ENCODE assay signal across 2 cellular contexts in the genomic region with DNA sequence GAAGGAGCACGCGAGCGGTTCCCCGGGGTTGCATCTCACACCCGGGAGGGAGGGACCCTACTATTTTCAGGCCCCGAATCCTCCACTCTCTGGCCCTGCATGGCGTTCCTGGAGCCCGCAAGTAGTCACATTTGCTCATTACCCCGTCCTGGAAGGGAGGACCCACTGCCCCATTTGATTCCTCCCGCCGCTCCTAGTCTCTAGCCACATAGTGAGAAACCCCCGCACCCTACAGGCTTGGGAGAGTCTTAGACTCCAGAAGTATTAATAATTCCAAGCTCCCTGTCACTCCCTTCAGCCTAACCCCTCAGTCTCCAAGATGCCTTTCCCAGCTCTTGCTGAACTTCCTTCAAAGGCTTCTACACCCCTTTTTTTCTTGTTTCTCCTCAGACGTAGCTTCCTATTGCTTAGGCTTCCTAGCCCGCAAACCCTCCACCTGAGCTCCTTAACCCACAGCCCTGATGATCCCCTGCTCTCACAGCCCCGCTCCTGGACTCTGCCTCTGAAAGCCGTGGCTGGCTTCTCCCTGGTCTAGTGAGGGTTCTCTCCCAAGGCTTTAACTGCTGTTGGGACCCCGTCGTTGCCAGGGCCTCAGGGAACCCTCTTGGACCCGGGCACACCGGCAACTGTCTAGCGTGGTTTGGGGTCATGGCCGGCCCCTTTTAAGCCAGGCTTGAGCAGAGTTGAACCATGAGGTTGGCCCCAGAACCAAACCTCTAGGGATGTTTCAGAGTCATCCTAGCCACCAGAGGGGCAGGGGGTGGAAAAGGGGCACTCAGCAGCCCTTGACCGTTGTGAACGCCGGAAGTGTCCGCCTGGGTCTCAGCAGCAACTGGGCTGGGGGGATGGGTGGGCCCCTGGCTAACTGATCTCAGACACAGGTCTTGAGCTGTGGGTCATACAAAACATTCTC.
TF ChIP-seq lines count a peak whose summit lies in the region.

No MANE protein-coding gene starts in this region.

TF ChIP-seq in GM23338, 12 proteins besides CTCF, POLR2A, EP300 and RAD21 (continued from another document):
- TF ChIP-seq, protein P1, sequence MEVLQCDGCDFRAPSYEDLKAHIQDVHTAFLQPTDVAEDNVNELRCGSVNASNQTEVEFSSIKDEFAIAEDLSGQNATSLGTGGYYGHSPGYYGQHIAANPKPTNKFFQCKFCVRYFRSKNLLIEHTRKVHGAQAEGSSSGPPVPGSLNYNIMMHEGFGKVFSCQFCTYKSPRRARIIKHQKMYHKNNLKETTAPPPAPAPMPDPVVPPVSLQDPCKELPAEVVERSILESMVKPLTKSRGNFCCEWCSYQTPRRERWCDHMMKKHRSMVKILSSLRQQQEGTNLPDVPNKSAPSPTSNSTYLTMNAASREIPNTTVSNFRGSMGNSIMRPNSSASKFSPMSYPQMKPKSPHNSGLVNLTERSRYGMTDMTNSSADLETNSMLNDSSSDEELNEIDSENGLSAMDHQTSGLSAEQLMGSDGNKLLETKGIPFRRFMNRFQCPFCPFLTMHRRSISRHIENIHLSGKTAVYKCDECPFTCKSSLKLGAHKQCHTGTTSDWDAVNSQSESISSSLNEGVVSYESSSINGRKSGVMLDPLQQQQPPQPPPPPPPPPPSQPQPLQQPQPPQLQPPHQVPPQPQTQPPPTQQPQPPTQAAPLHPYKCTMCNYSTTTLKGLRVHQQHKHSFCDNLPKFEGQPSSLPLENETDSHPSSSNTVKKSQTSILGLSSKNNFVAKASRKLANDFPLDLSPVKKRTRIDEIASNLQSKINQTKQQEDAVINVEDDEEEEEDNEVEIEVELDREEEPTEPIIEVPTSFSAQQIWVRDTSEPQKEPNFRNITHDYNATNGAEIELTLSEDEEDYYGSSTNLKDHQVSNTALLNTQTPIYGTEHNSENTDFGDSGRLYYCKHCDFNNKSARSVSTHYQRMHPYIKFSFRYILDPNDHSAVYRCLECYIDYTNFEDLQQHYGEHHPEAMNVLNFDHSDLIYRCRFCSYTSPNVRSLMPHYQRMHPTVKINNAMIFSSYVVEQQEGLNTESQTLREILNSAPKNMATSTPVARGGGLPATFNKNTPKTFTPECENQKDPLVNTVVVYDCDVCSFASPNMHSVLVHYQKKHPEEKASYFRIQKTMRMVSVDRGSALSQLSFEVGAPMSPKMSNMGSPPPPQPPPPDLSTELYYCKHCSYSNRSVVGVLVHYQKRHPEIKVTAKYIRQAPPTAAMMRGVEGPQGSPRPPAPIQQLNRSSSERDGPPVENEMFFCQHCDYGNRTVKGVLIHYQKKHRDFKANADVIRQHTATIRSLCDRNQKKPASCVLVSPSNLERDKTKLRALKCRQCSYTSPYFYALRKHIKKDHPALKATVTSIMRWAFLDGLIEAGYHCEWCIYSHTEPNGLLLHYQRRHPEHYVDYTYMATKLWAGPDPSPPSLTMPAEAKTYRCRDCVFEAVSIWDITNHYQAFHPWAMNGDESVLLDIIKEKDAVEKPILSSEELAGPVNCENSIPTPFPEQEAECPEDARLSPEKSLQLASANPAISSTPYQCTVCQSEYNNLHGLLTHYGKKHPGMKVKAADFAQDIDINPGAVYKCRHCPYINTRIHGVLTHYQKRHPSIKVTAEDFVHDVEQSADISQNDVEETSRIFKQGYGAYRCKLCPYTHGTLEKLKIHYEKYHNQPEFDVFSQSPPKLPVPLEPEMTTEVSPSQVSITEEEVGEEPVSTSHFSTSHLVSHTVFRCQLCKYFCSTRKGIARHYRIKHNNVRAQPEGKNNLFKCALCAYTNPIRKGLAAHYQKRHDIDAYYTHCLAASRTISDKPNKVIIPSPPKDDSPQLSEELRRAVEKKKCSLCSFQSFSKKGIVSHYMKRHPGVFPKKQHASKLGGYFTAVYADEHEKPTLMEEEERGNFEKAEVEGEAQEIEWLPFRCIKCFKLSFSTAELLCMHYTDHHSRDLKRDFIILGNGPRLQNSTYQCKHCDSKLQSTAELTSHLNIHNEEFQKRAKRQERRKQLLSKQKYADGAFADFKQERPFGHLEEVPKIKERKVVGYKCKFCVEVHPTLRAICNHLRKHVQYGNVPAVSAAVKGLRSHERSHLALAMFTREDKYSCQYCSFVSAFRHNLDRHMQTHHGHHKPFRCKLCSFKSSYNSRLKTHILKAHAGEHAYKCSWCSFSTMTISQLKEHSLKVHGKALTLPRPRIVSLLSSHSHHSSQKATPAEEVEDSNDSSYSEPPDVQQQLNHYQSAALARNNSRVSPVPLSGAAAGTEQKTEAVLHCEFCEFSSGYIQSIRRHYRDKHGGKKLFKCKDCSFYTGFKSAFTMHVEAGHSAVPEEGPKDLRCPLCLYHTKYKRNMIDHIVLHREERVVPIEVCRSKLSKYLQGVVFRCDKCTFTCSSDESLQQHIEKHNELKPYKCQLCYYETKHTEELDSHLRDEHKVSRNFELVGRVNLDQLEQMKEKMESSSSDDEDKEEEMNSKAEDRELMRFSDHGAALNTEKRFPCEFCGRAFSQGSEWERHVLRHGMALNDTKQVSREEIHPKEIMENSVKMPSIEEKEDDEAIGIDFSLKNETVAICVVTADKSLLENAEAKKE (CRISPR knock-in tag; IDR thresholded peaks at IDR 0.05): no peak
- no peak for TF ChIP-seq ZNF331 (CRISPR knock-in tag; IDR thresholded peaks at IDR 0.05; ENCODE audit: low read depth)
- no peak for TF ChIP-seq EZH2phosphoT487 (IDR thresholded peaks at IDR 0.05; ENCODE audit: unreplicated experiment)
- TF ChIP-seq ZNF114 (CRISPR knock-in tag; IDR thresholded peaks at IDR 0.05): no peak

TF ChIP-seq in HepG2, 621 proteins besides CTCF, POLR2A, EP300 and RAD21 (continued from another document and continues in another):
- TF ChIP-seq, protein P2, sequence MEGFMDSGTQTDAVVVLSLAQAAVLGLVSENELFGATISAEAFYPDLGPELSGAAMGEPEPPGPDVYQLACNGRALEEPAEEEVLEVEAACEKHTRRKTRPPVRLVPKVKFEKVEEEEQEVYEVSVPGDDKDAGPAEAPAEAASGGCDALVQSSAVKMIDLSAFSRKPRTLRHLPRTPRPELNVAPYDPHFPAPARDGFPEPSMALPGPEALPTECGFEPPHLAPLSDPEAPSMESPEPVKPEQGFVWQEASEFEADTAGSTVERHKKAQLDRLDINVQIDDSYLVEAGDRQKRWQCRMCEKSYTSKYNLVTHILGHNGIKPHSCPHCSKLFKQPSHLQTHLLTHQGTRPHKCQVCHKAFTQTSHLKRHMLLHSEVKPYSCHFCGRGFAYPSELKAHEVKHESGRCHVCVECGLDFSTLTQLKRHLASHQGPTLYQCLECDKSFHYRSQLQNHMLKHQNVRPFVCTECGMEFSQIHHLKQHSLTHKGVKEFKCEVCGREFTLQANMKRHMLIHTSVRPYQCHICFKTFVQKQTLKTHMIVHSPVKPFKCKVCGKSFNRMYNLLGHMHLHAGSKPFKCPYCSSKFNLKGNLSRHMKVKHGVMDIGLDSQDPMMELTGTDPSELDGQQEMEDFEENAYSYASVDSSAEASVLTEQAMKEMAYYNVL (CRISPR knock-in tag; IDR thresholded peaks at IDR 0.05; ENCODE audit: borderline replicate concordance): no peak
- no peak for TF ChIP-seq ZBTB1 (CRISPR knock-in tag; IDR thresholded peaks at IDR 0.05; ENCODE audit: borderline replicate concordance)
- TF ChIP-seq ZNF24 (IDR thresholded peaks at IDR 0.05): no peak
- no peak for TF ChIP-seq ZSCAN22 (CRISPR knock-in tag; IDR thresholded peaks at IDR 0.05)
- no peak for TF ChIP-seq ZNF616 (CRISPR knock-in tag; IDR thresholded peaks at IDR 0.05; ENCODE audit: low read depth)
- TF ChIP-seq TEAD3 (CRISPR knock-in tag; optimal IDR thresholded peaks at IDR 0.05; ENCODE audit: borderline replicate concordance): no peak
- TF ChIP-seq ZNF232 (CRISPR knock-in tag; IDR thresholded peaks at IDR 0.05; ENCODE audit: borderline replicate concordance): no peak
- TF ChIP-seq, protein P3, sequence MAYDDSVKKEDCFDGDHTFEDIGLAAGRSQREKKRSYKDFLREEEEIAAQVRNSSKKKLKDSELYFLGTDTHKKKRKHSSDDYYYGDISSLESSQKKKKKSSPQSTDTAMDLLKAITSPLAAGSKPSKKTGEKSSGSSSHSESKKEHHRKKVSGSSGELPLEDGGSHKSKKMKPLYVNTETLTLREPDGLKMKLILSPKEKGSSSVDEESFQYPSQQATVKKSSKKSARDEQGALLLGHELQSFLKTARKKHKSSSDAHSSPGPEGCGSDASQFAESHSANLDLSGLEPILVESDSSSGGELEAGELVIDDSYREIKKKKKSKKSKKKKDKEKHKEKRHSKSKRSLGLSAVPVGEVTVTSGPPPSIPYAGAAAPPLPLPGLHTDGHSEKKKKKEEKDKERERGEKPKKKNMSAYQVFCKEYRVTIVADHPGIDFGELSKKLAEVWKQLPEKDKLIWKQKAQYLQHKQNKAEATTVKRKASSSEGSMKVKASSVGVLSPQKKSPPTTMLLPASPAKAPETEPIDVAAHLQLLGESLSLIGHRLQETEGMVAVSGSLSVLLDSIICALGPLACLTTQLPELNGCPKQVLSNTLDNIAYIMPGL (CRISPR knock-in tag; IDR thresholded peaks at IDR 0.05; ENCODE audit: borderline replicate concordance in 1 of 2, low read depth in 1 of 2): peak in 1 of 2 experiments; percentile 65; a peak in 1 of 4 replicates
- TF ChIP-seq HOXA5 (CRISPR knock-in tag; IDR thresholded peaks at IDR 0.05): no peak
- no peak for TF ChIP-seq PAX8 (CRISPR knock-in tag; IDR thresholded peaks at IDR 0.05; ENCODE audit: borderline replicate concordance)
- TF ChIP-seq ZNF317 (CRISPR knock-in tag; IDR thresholded peaks at IDR 0.05): no peak
- no peak for TF ChIP-seq MED8 (CRISPR knock-in tag; IDR thresholded peaks at IDR 0.05; ENCODE audit: insufficient replicate concordance)
- no peak for TF ChIP-seq HDAC2 (CRISPR knock-in tag; IDR thresholded peaks at IDR 0.05)
- no peak for TF ChIP-seq SP2 (CRISPR knock-in tag; IDR thresholded peaks at IDR 0.05)
- TF ChIP-seq NFKBIZ (CRISPR knock-in tag; IDR thresholded peaks at IDR 0.05): no peak
- TF ChIP-seq ZNF20 (CRISPR knock-in tag; IDR thresholded peaks at IDR 0.05): no peak
- no peak for TF ChIP-seq ZNF34 (CRISPR knock-in tag; IDR thresholded peaks at IDR 0.05; ENCODE audit: borderline replicate concordance)
- no peak for TF ChIP-seq SNAI1 (CRISPR knock-in tag; IDR thresholded peaks at IDR 0.05; ENCODE audit: borderline replicate concordance)
- TF ChIP-seq SYNCRIP (IDR thresholded peaks at IDR 0.05; ENCODE audit: insufficient read depth, low read depth, low read length): no peak
- TF ChIP-seq NR2F6 (IDR thresholded peaks at IDR 0.05): no peak
- no peak for TF ChIP-seq NR2F6 (CRISPR knock-in tag; IDR thresholded peaks at IDR 0.05)
- TF ChIP-seq, protein P4, sequence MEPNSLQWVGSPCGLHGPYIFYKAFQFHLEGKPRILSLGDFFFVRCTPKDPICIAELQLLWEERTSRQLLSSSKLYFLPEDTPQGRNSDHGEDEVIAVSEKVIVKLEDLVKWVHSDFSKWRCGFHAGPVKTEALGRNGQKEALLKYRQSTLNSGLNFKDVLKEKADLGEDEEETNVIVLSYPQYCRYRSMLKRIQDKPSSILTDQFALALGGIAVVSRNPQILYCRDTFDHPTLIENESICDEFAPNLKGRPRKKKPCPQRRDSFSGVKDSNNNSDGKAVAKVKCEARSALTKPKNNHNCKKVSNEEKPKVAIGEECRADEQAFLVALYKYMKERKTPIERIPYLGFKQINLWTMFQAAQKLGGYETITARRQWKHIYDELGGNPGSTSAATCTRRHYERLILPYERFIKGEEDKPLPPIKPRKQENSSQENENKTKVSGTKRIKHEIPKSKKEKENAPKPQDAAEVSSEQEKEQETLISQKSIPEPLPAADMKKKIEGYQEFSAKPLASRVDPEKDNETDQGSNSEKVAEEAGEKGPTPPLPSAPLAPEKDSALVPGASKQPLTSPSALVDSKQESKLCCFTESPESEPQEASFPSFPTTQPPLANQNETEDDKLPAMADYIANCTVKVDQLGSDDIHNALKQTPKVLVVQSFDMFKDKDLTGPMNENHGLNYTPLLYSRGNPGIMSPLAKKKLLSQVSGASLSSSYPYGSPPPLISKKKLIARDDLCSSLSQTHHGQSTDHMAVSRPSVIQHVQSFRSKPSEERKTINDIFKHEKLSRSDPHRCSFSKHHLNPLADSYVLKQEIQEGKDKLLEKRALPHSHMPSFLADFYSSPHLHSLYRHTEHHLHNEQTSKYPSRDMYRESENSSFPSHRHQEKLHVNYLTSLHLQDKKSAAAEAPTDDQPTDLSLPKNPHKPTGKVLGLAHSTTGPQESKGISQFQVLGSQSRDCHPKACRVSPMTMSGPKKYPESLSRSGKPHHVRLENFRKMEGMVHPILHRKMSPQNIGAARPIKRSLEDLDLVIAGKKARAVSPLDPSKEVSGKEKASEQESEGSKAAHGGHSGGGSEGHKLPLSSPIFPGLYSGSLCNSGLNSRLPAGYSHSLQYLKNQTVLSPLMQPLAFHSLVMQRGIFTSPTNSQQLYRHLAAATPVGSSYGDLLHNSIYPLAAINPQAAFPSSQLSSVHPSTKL (CRISPR knock-in tag; IDR thresholded peaks at IDR 0.05): no peak
- TF ChIP-seq, protein P5, sequence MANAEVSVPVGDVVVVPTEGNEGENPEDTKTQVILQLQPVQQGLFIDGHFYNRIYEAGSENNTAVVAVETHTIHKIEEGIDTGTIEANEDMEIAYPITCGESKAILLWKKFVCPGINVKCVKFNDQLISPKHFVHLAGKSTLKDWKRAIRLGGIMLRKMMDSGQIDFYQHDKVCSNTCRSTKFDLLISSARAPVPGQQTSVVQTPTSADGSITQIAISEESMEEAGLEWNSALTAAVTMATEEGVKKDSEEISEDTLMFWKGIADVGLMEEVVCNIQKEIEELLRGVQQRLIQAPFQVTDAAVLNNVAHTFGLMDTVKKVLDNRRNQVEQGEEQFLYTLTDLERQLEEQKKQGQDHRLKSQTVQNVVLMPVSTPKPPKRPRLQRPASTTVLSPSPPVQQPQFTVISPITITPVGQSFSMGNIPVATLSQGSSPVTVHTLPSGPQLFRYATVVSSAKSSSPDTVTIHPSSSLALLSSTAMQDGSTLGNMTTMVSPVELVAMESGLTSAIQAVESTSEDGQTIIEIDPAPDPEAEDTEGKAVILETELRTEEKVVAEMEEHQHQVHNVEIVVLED (CRISPR knock-in tag; IDR thresholded peaks at IDR 0.05; ENCODE audit: borderline replicate concordance): 0 out of 2 replicates have a peak, but pooled peaks have one; percentile 50
- TF ChIP-seq, protein P6, sequence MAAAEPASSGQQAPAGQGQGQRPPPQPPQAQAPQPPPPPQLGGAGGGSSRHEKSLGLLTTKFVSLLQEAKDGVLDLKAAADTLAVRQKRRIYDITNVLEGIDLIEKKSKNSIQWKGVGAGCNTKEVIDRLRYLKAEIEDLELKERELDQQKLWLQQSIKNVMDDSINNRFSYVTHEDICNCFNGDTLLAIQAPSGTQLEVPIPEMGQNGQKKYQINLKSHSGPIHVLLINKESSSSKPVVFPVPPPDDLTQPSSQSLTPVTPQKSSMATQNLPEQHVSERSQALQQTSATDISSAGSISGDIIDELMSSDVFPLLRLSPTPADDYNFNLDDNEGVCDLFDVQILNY (CRISPR knock-in tag; conservative IDR thresholded peaks at IDR 0.05): no peak
- no peak for TF ChIP-seq DMAP1 (CRISPR knock-in tag; IDR thresholded peaks at IDR 0.05)
- TF ChIP-seq ZNF678 (CRISPR knock-in tag; IDR thresholded peaks at IDR 0.05): no peak
- TF ChIP-seq ZBTB42 (CRISPR knock-in tag; IDR thresholded peaks at IDR 0.05): 0 out of 2 replicates have a peak, but pooled peaks have one; percentile 0
- TF ChIP-seq, protein P7, sequence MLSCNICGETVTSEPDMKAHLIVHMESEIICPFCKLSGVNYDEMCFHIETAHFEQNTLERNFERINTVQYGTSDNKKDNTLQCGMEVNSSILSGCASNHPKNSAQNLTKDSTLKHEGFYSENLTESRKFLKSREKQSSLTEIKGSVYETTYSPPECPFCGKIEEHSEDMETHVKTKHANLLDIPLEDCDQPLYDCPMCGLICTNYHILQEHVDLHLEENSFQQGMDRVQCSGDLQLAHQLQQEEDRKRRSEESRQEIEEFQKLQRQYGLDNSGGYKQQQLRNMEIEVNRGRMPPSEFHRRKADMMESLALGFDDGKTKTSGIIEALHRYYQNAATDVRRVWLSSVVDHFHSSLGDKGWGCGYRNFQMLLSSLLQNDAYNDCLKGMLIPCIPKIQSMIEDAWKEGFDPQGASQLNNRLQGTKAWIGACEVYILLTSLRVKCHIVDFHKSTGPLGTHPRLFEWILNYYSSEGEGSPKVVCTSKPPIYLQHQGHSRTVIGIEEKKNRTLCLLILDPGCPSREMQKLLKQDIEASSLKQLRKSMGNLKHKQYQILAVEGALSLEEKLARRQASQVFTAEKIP (CRISPR knock-in tag; IDR thresholded peaks at IDR 0.05; ENCODE audit: borderline replicate concordance): no peak
